8 cellular contexts compared by ENCODE assay signal in the genomic region with DNA sequence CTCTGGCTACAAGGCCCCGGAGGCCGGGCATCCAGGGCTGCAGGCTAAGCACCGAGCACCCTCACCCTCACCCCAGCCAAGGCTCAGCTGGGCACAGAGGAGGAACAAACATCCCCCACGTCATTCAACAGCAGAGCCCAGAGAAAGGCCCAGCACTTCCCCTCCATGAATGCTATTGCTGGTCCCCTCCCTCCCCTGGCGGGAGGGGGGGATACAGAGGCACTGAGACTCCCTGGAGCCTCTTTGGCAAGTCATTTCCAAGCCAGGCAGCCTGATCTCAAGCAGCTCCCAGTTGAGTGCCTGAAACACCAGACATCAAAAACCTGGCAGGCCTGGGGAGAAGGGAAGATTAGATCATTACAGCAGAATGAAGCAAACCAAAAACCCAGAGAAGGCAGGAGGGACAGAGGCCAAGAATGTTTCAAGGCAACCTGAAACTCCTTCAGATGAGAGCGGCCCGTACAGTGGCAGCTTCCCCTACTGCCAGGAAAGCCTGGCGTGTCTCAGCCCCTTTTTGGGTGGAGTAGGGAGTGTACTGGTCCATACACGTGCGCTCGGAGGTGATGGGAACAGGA.
DNase-seq lines count a peak whose midpoint lies in the region; ATAC-seq and TF ChIP-seq lines count a peak whose summit lies in the region.

No MANE protein-coding gene starts in this region.

- H3K4me1 ChIP-seq in hepatocyte (ENCODE audit: insufficient read depth) (peaks cover 77% of the 10 kb centered on the region), skeletal muscle tissue (ENCODE audit: control insufficient read depth in 3 of 3, insufficient read depth in 3 of 3, low read length in 3 of 3) (peaks cover 55 to 76% (median 74%) of the 10 kb centered on the region in 3 donors)

- peak overlapping the region; percentile 69 to 86 (median 76) for H3K9ac ChIP-seq in skeletal muscle tissue (ENCODE audit: low read depth in 1 of 3, low read length in 3 of 3)

- peak overlapping the region; percentile 46 for H3K4me2 ChIP-seq in hepatocyte

- no peaks in the 10 kb centered on the region for H3K36me3 ChIP-seq in hepatocyte (replicated peaks; ENCODE audit: insufficient read depth, low read depth)
- H3K36me3 ChIP-seq in skeletal muscle tissue (ENCODE audit: control insufficient read depth in 3 of 3, insufficient read depth in 3 of 3, low read length in 3 of 3), result no peaks in the 10 kb centered on the region

- H4K20me1 ChIP-seq in hepatocyte (ENCODE audit: insufficient read depth, poor library complexity, severe bottlenecking), result no peaks in the 10 kb centered on the region

- TF ChIP-seq CTCF in hepatocyte (IDR thresholded peaks at IDR 0.05; ENCODE audit: poor library complexity), result no peak

- H3K27me3 ChIP-seq in hepatocyte (no peaks in the 10 kb centered on the region), skeletal muscle tissue (ENCODE audit: control insufficient read depth in 3 of 3, insufficient read depth in 3 of 3, low read length in 3 of 3) (no peaks in the 10 kb centered on the region)

- no peaks in the 10 kb centered on the region for H3K9me2 ChIP-seq in hepatocyte (replicated peaks; ENCODE audit: insufficient read depth)

- H2AFZ ChIP-seq in hepatocyte, result no peak overlapping the region

- peak overlapping the region; percentile 98 for H3K27ac ChIP-seq in hepatocyte
- peak overlapping the region; percentile 95 for H3K27ac ChIP-seq in skeletal muscle tissue (ENCODE audit: low read depth, low read length)

- H3K4me3 ChIP-seq in hepatocyte (no peak overlapping the region), skeletal muscle tissue (ENCODE audit: low read length in 3 of 3) (peak overlapping the region; percentile 52 to 55 (median 54))

- H3K79me2 ChIP-seq in hepatocyte, result no peaks in the 10 kb centered on the region

- 33% methylated on average over 9 of the region's 11 CpGs for WGBS in hepatocyte (ENCODE audit: low lambda C conversion rate, missing lambda C conversion rate)

- H3K9me3 ChIP-seq in hepatocyte (ENCODE audit: low read depth) (no peaks in the 10 kb centered on the region), skeletal muscle tissue (ENCODE audit: control insufficient read depth in 3 of 3, low read length in 3 of 3) (no peaks in the 10 kb centered on the region)

- no peak for ATAC-seq in GM18909 (IDR thresholded peaks at IDR 0.05; ENCODE audit: poor library complexity, unreplicated experiment)

- DNase-seq in AG20443 (ENCODE audit: low spot score) (peak; percentile 76), Kasumi-1 (lab: John Stamatoyannopoulos, UW) (peak; percentile 62 to 71), amniotic stem cell (lab: John Stamatoyannopoulos, UW) (peak; percentile 61), hepatocyte (ENCODE audit: low spot score) (peak; percentile 75), NK-92 (lab: John Stamatoyannopoulos, UW; ENCODE audit: unreplicated experiment) (no peak), cerebellar nuclear complex (lab: John Stamatoyannopoulos, UW) (no peak)

Comparison
In these comparisons a context has a peak if more than half of its experiments do, and no peak if none do; other contexts are left out.
1. DNase-seq: peak in AG20443 (single experiment), Kasumi-1 (2 of 2), amniotic stem cell (single experiment) and hepatocyte (single experiment); none in NK-92 (single experiment) and cerebellar nuclear complex (0 of 2).